8 cellular contexts compared by ENCODE assay signal in genomic region chr4:44678094-44679023, GRCh38. TPM values are rescaled to one million over a fixed set of nuclear protein-coding genes. Genes with fewer than 3 reads are reported as not detected.
DNase-seq lines count a peak whose midpoint lies in the region; ATAC-seq and TF ChIP-seq lines count a peak whose summit lies in the region.

TSS of gene GUF1 (plus strand) at chr4:44678420. CDS start at chr4:44678623, 203 bp downstream.

- H3K4me1 ChIP-seq in Karpas-422 (ENCODE audit: low read length), result peaks cover 24% of the 10 kb centered on the region
- H3K4me1 ChIP-seq in esophagus squamous epithelium, result peaks cover 12 to 40% (median 21%) of the 10 kb centered on the region in 3 donors

- 0 to 1% methylated on average over 7 to 26 of the region's 55 CpGs for WGBS in esophagus squamous epithelium, 2 donors

- H3K79me2 ChIP-seq in Karpas-422 (ENCODE audit: low read length), result peaks cover 46% of the 10 kb centered on the region

- H3K9me2 ChIP-seq in Karpas-422 (replicated peaks; ENCODE audit: insufficient read depth, low read length), result no peaks in the 10 kb centered on the region

- TF ChIP-seq CTCF in esophagus squamous epithelium (IDR thresholded peaks at IDR 0.05), result no peak

- peak; percentile 97 for ATAC-seq in GM21825 (IDR thresholded peaks at IDR 0.05; ENCODE audit: unreplicated experiment)

- DNase-seq in DMS79 treated with DMSO at 0.1 percent for 48 hours (lab: John Stamatoyannopoulos, UW) (peak; percentile 50), Karpas-422 (peak; percentile 97), RKO (ENCODE audit: low spot score) (peak; percentile 92), activated T-helper 1 cell treated with Interleukin-2 at 50 U/mL for 16 hours (ENCODE audit: low read depth) (peak; percentile 79), esophagus squamous epithelium (lab: John Stamatoyannopoulos, UW) (peak; percentile 52), myocyte (ENCODE audit: low read depth) (peak; percentile 93)
- DNase-seq in stimulated activated CD8-positive, alpha-beta memory T cell treated with anti-CD3 and anti-CD28 coated beads, Interleukin-7, amount 100 ng/mL, for 48 hours (ENCODE audit: extremely low read depth in 1 of 2, low read depth in 1 of 2), result peak; percentile 74 to 82

- H3K4me2 ChIP-seq in Karpas-422 (ENCODE audit: low read depth, low read length, poor library complexity, severe bottlenecking), result peak within 1 kb of the TSS; percentile 92

- H3K36me3 ChIP-seq in Karpas-422 (ENCODE audit: insufficient read depth, low read length), result peaks cover 23% of the 10 kb centered on the region
- peaks cover 0 to 20% (median under 1%) of the 10 kb centered on the region in 3 donors for H3K36me3 ChIP-seq in esophagus squamous epithelium

- TF ChIP-seq POLR2A in esophagus squamous epithelium (IDR thresholded peaks at IDR 0.05), result peak in 1 of 4 donors; percentile 66

- peak within 1 kb of the TSS; percentile 93 for H3K9ac ChIP-seq in Karpas-422 (ENCODE audit: low read length)

- intact Hi-C loops in esophagus squamous epithelium (cut with DNase I), result no loop called here

- H3K9me3 ChIP-seq in Karpas-422 (ENCODE audit: low read length) (no peaks in the 10 kb centered on the region), esophagus squamous epithelium (no peaks in the 10 kb centered on the region)

- peak within 1 kb of the TSS; percentile 99 for H2AFZ ChIP-seq in Karpas-422 (ENCODE audit: low read length)

- H3K4me3 ChIP-seq in Karpas-422 (ENCODE audit: low read length) (peak within 1 kb of the TSS; percentile 94), esophagus squamous epithelium (peak within 1 kb of the TSS; percentile 84 to 86 (median 84))

- H4K20me1 ChIP-seq in Karpas-422 (ENCODE audit: insufficient read depth, low read depth, low read length), result no peaks in the 10 kb centered on the region; the same call in none of the 2 replicates

- H3K27ac ChIP-seq in Karpas-422 (ENCODE audit: low read length) (peak within 1 kb of the TSS; percentile 52), esophagus squamous epithelium (peak within 1 kb of the TSS; percentile 92 to 94 (median 92))

- H3K27me3 ChIP-seq in Karpas-422 (ENCODE audit: low read length) (no peaks in the 10 kb centered on the region), esophagus squamous epithelium (no peaks in the 10 kb centered on the region)

RNA-seq across cellular contexts. Expression of gene GUF1, which starts in this region (rescaled TPM):
- total RNA-seq in Karpas-422 (2014; rRNA removed; shearing (Covaris generic); ENCODE audit: low replicate concordance), result 13.5 and 20.5 TPM in 2 replicates
- total RNA-seq in esophagus squamous epithelium, result 10 to 100 TPM; 15.3 to 21.7 (median 17.4) TPM
- total RNA-seq in myocyte, result 24.0 and 25.9 TPM in 2 replicates
- polyA plus RNA-seq in myocyte (2012), result 10.0 TPM

Comparison
In these comparisons a context has a peak if more than half of its experiments do, and no peak if none do; other contexts are left out.
1. Peak in every context shown above with its lines: DNase-seq, ATAC-seq, H3K4me3 ChIP-seq and H3K27ac ChIP-seq.